Comparison of ENCODE assay signal across 30 cellular contexts in genomic region chr3:137171834-137172603, GRCh38.
DNase-seq lines count a peak whose midpoint lies in the region; ATAC-seq and TF ChIP-seq lines count a peak whose summit lies in the region.
"Had no signal": no experiment of that assay in that cellular context is flagged by ENCODE, and none has a peak within 500 bp of the region (broad histone marks: within the 10 kb centered on the region; RNA-seq: fewer than 3 reads in every experiment).

No MANE protein-coding gene starts in this region.

- no peak for ATAC-seq in GM23338
- peak; percentile 66 for ATAC-seq in esophagus mucosa
- ATAC-seq: activated CD4-positive, alpha-beta T cell treated with anti-CD3 and anti-CD28 coated beads for 36 hours; activated CD8-positive, alpha-beta T cell treated with anti-CD3 and anti-CD28 coated beads, Interleukin-2, amount 10 ng/mL, durations not matched to agents 7 days and 5 days; activated T-helper 17 cell treated with anti-CD3 and anti-CD28 coated beads, Interleukin-2, amount 50 U/mL, for 72 hours; body of pancreas; left cardiac atrium; Panc1; stimulated activated effector memory CD8-positive, alpha-beta T cell treated with anti-CD3 and anti-CD28 coated beads, Interleukin-12 subunit alpha, Interleukin-12 subunit beta, amount 100 ng/mL, for 72 hours had no signal

- 75 to 83% (median 77%) methylated on average over 5 of the region's 5 CpGs for WGBS in ovary, 3 donors

- 0 out of 3 replicates have a peak, but pooled peaks cover 5% of the 10 kb centered on the region for H3K9me3 Mint-ChIP-seq in GM23338
- H3K9me3 Mint-ChIP-seq: activated naive CD4-positive, alpha-beta T cell treated with anti-CD3 and anti-CD28 coated beads, Interleukin-2, amount 10 ng/mL, durations not matched to agents 7 days and 5 days had no signal

- peaks cover 4% of the 10 kb centered on the region; the same call in 1 of the 3 replicates for H3K36me3 Mint-ChIP-seq in GM23338 (ENCODE audit: low read depth)
- H3K36me3 Mint-ChIP-seq: activated naive CD4-positive, alpha-beta T cell treated with anti-CD3 and anti-CD28 coated beads, Interleukin-2, amount 10 ng/mL, durations not matched to agents 7 days and 5 days; stimulated activated effector memory CD8-positive, alpha-beta T cell treated with anti-CD3 and anti-CD28 coated beads, Interleukin-12 subunit alpha, Interleukin-12 subunit beta, amount 100 ng/mL, for 72 hours had no signal

- no peaks in the 10 kb centered on the region for H3K4me1 Mint-ChIP-seq in GM23338
- H3K4me1 Mint-ChIP-seq: activated CD4-positive, alpha-beta T cell treated with anti-CD3 and anti-CD28 coated beads for 36 hours; activated naive CD4-positive, alpha-beta T cell treated with anti-CD3 and anti-CD28 coated beads, Interleukin-2, amount 10 ng/mL, durations not matched to agents 7 days and 5 days; activated T-helper 17 cell treated with anti-CD3 and anti-CD28 coated beads, Interleukin-2, amount 50 U/mL, for 72 hours; nephron; stimulated activated effector memory CD8-positive, alpha-beta T cell treated with anti-CD3 and anti-CD28 coated beads, Interleukin-12 subunit alpha, Interleukin-12 subunit beta, amount 100 ng/mL, for 72 hours had no signal

- H3K4me1 ChIP-seq in GM23338 (ENCODE audit: insufficient read depth) (no peaks in the 10 kb centered on the region), ovary (ENCODE audit: insufficient read depth) (no peaks in the 10 kb centered on the region)
- H3K4me1 ChIP-seq: BE2C, body of pancreas, tibial nerve had no signal

- TF ChIP-seq POLR2A in ovary (IDR thresholded peaks at IDR 0.05), result no peak

- no peaks in the 10 kb centered on the region for H4K20me1 ChIP-seq in GM23338 (replicated peaks; ENCODE audit: insufficient read depth)

- H2AFZ ChIP-seq in GM23338, result peak overlapping the region; percentile 91; the same call in 1 of the 2 replicates

- H3K27ac ChIP-seq in GM23338 (ENCODE audit: low read depth) (no peak overlapping the region), ovary (no peak overlapping the region), coronary artery (no peak overlapping the region)
- H3K27ac ChIP-seq: body of pancreas, tibial nerve had no signal

- H3K27me3 ChIP-seq in GM23338 (ENCODE audit: insufficient read depth), result no peaks in the 10 kb centered on the region
- H3K27me3 ChIP-seq in ovary, result no peaks in the 10 kb centered on the region
- H3K27me3 ChIP-seq: BE2C, body of pancreas, tibial nerve had no signal

- H3K4me3 ChIP-seq in GM12865 (ENCODE audit: low read depth, low read length) (no peak overlapping the region), GM23338 (no peak overlapping the region), ovary (no peak overlapping the region), coronary artery (no peak overlapping the region)
- H3K4me3 ChIP-seq: body of pancreas, tibial nerve had no signal

- no peaks in the 10 kb centered on the region for H3K36me3 ChIP-seq in GM23338 (ENCODE audit: insufficient read depth)
- H3K36me3 ChIP-seq in ovary, result no peaks in the 10 kb centered on the region
- H3K36me3 ChIP-seq: BE2C, tibial nerve had no signal

- H3K9me3 ChIP-seq in ovary, result no peaks in the 10 kb centered on the region
- H3K9me3 ChIP-seq: BE2C, body of pancreas, tibial nerve had no signal

- no peaks in the 10 kb centered on the region for H3F3A ChIP-seq in GM23338 (replicated peaks; ENCODE audit: low read depth)

- TF ChIP-seq EP300 in ovary (IDR thresholded peaks at IDR 0.05), result no peak

- no peak overlapping the region for H3K4me2 ChIP-seq in GM23338

- no peaks in the 10 kb centered on the region for H3K27me3 Mint-ChIP-seq in GM23338 (ENCODE audit: insufficient read depth, low read depth, poor library complexity)
- H3K27me3 Mint-ChIP-seq: activated naive CD4-positive, alpha-beta T cell treated with anti-CD3 and anti-CD28 coated beads, Interleukin-2, amount 10 ng/mL, durations not matched to agents 7 days and 5 days had no signal

- H3K4me3 Mint-ChIP-seq in GM23338, result no peak overlapping the region
- H3K4me3 Mint-ChIP-seq: activated CD4-positive, alpha-beta T cell treated with anti-CD3 and anti-CD28 coated beads for 36 hours; activated CD8-positive, alpha-beta T cell treated with anti-CD3 and anti-CD28 coated beads, Interleukin-2, amount 10 ng/mL, durations not matched to agents 7 days and 5 days; activated naive CD4-positive, alpha-beta T cell treated with anti-CD3 and anti-CD28 coated beads, Interleukin-2, amount 10 ng/mL, durations not matched to agents 7 days and 5 days; activated T-helper 17 cell treated with anti-CD3 and anti-CD28 coated beads, Interleukin-2, amount 50 U/mL, for 72 hours; HFFc6; nephron; stimulated activated effector memory CD8-positive, alpha-beta T cell treated with anti-CD3 and anti-CD28 coated beads, Interleukin-12 subunit alpha, Interleukin-12 subunit beta, amount 100 ng/mL, for 72 hours had no signal

- intact Hi-C loops in ovary (cut with DNase I), result no loop called here

- H3K79me2 ChIP-seq in GM23338 (replicated peaks; ENCODE audit: insufficient read depth), result no peaks in the 10 kb centered on the region

- DNase-seq in GM12865 (ENCODE audit: low read depth), result peak; percentile 39
- no peak for DNase-seq in GM23338 (ENCODE audit: low spot score)
- peak; percentile 8 for DNase-seq in NCI-H69 (lab: John Stamatoyannopoulos, UW)
- no peak for DNase-seq in ovary
- no peak for DNase-seq in coronary artery (ENCODE audit: low spot score)
- no peak for DNase-seq in HK-2 (ENCODE audit: unreplicated experiment)
- no peak for DNase-seq in activated CD4-positive, alpha-beta T cell treated with anti-CD3 and anti-CD28 coated beads for 4 hours
- DNase-seq: ACHN; activated CD4-positive, alpha-beta T cell treated with anti-CD3 and anti-CD28 coated beads for 36 hours; activated CD8-positive, alpha-beta T cell treated with anti-CD3 and anti-CD28 coated beads, Interleukin-2, amount 10 ng/mL, durations not matched to agents 7 days and 5 days; activated naive CD4-positive, alpha-beta T cell treated with anti-CD3 and anti-CD28 coated beads, Interleukin-2, amount 10 ng/mL, durations not matched to agents 7 days and 5 days; BE2C; body of pancreas; cerebellar nuclear complex; DMS79; GF-D8; HFFc6; hippocampal formation; Kasumi-1; left cardiac atrium; NCI-H1436; NCI-H774; stimulated activated CD4-positive, alpha-beta T cell treated with anti-CD3 and anti-CD28 coated beads, Interleukin-15, amount 100 ng/mL, for 24 hours; SW 1271 had no signal

- no peak for TF ChIP-seq CTCF in GM12865 (IDR thresholded peaks at IDR 0.05; ENCODE audit: insufficient read depth, low read depth, low read length, missing control alignments)
- no peak for TF ChIP-seq CTCF in GM23338 (conservative IDR thresholded peaks at IDR 0.05; ENCODE audit: low read depth in 2 of 2)
- no peak for TF ChIP-seq CTCF in ovary (IDR thresholded peaks at IDR 0.05)
- TF ChIP-seq CTCF in coronary artery (IDR thresholded peaks at IDR 0.05), result no peak

- no peak overlapping the region for H3K27ac Mint-ChIP-seq in GM23338
- H3K27ac Mint-ChIP-seq: activated CD4-positive, alpha-beta T cell treated with anti-CD3 and anti-CD28 coated beads for 36 hours; activated CD8-positive, alpha-beta T cell treated with anti-CD3 and anti-CD28 coated beads, Interleukin-2, amount 10 ng/mL, durations not matched to agents 7 days and 5 days; activated naive CD4-positive, alpha-beta T cell treated with anti-CD3 and anti-CD28 coated beads, Interleukin-2, amount 10 ng/mL, durations not matched to agents 7 days and 5 days; activated T-helper 17 cell treated with anti-CD3 and anti-CD28 coated beads, Interleukin-2, amount 50 U/mL, for 72 hours; HFFc6; nephron; stimulated activated effector memory CD8-positive, alpha-beta T cell treated with anti-CD3 and anti-CD28 coated beads, Interleukin-12 subunit alpha, Interleukin-12 subunit beta, amount 100 ng/mL, for 72 hours had no signal

- no peaks in the 10 kb centered on the region; the same call in 1 of the 2 replicates for H3K9me2 ChIP-seq in GM23338 (ENCODE audit: insufficient read depth)

TF ChIP-seq in GM23338, 12 proteins besides CTCF, POLR2A, EP300 and RAD21 (continues in another document):
- no peak for TF ChIP-seq ZNF331 (CRISPR knock-in tag; IDR thresholded peaks at IDR 0.05; ENCODE audit: low read depth)
- no peak for TF ChIP-seq STAT1 (IDR thresholded peaks at IDR 0.05; ENCODE audit: unreplicated experiment)

Comparison
In these comparisons a context has a peak if more than half of its experiments do, and no peak if none do; other contexts are left out.
1. DNase-seq: peak in GM12865 (single experiment) and NCI-H69 (single experiment); none in GM23338 (single experiment), ovary (0 of 5), coronary artery (single experiment), HK-2 (single experiment) and activated CD4-positive, alpha-beta T cell treated with anti-CD3 and anti-CD28 coated beads for 4 hours (0 of 2).